8 cellular contexts compared by ENCODE assay signal in the genomic region with DNA sequence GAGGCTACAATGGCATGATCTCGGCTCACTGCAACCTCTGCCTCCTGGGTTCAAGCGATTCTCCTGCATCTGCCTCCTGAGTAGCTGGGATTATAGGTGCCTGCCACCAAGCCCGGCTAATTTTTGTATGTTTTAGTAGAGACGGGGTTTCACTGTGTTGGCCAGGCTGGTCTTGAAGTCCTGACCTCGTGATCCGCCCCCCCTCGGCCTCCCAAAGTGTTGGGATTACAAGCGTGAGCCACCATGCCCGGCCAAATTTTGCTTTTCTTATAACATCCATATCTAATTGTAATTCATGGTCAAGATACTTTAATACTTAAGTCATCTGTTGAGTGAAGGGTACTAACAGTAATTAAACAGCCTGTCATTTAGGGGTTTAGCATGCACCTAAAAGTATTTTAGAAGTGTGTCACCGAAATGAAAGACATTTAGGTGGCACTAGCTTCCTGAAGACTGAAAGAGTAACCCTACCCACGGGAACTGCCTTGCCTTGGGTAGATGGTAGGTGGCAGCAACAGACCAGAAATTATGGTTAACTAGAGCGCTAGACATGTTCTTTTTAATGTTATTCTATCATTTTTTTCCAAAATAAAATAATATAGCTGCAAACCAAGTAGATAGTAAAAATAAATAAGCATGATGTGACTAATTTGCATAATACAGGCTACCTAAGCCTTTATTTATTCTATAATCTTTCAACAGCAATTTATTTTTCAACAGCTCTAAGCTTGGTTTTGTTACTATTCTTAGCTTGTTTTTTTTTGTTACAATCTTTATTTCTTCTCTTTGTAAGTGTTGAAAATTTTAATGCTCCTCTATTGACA. TPM values are rescaled to one million over a fixed set of nuclear protein-coding genes. Genes with fewer than 3 reads are reported as not detected.
DNase-seq lines count a peak whose midpoint lies in the region; ATAC-seq and TF ChIP-seq lines count a peak whose summit lies in the region.

No MANE protein-coding gene starts in this region.

- H3K27ac Mint-ChIP-seq in neural crest cell (ENCODE audit: unreplicated experiment): no peak overlapping the region

- no peaks in the 10 kb centered on the region for H3K9me3 Mint-ChIP-seq in neural crest cell

- peak; percentile 61 for DNase-seq in AG08396 (ENCODE audit: low spot score)
- DNase-seq in NCI-H748 (lab: John Stamatoyannopoulos, UW; ENCODE audit: unreplicated experiment): peak; percentile 33
- peak; percentile 35 for DNase-seq in activated T-cell treated with anti-CD3 and anti-CD28 coated beads for 4 hours
- DNase-seq in fibroblast of mammary gland (ENCODE audit: low read depth): peak; percentile 63
- peak; percentile 11 for DNase-seq in neural crest cell (ENCODE audit: low read depth, low spot score)
- no peak for DNase-seq in omental fat pad (ENCODE audit: low spot score)

- peaks cover 19% of the 10 kb centered on the region for H3K4me1 Mint-ChIP-seq in neural crest cell

- ATAC-seq in HG03039 (IDR thresholded peaks at IDR 0.05; ENCODE audit: unreplicated experiment): peak; percentile 50
- ATAC-seq in omental fat pad (ENCODE audit: low FRiP score): no peak

- TF ChIP-seq CTCF in GM12874 (IDR thresholded peaks at IDR 0.05; ENCODE audit: insufficient read depth, low read depth, low read length) (peak; percentile 58), fibroblast of mammary gland (conservative IDR thresholded peaks at IDR 0.05; ENCODE audit: control insufficient read depth, insufficient read depth, low read depth, low read length) (peak; percentile 85), neural crest cell (conservative IDR thresholded peaks at IDR 0.05) (peak; percentile 84), omental fat pad (IDR thresholded peaks at IDR 0.05) (no peak)

- no peak overlapping the region for H3K4me3 Mint-ChIP-seq in neural crest cell

- no peaks in the 10 kb centered on the region for H3K36me3 Mint-ChIP-seq in neural crest cell (ENCODE audit: low read depth)

- no peaks in the 10 kb centered on the region for H3K27me3 Mint-ChIP-seq in neural crest cell (ENCODE audit: low read depth)

- no peak overlapping the region for H3K4me3 ChIP-seq in fibroblast of mammary gland (ENCODE audit: control insufficient read depth, low read depth, low read length)

RNA-seq across cellular contexts. Expression of a gene that starts 8.6 kb away (rescaled TPM):
- total RNA-seq in neural crest cell: 5.9 and 8.3 TPM in 2 replicates
- 10 to 100 TPM; 15.1 to 20.0 (median 18.2) TPM for total RNA-seq in omental fat pad

Comparison
In these comparisons a context has a peak if more than half of its experiments do, and no peak if none do; other contexts are left out.
1. CTCF ChIP-seq: peak in GM12874 (single experiment), fibroblast of mammary gland (single experiment) and neural crest cell (single experiment); none in omental fat pad (0 of 3).